In genomic region chr20:33291830-33292355, GRCh38 we compare ENCODE assay signal across 9 cellular contexts. TPM values are rescaled to one million over a fixed set of nuclear protein-coding genes. Genes with fewer than 3 reads are reported as not detected.
DNase-seq lines count a peak whose midpoint lies in the region; ATAC-seq and TF ChIP-seq lines count a peak whose summit lies in the region.
"Had no signal": no experiment of that assay in that cellular context is flagged by ENCODE, and none has a peak within 500 bp of the region (broad histone marks: within the 10 kb centered on the region; RNA-seq: fewer than 3 reads in every experiment).

No MANE protein-coding gene starts in this region.

- no peaks in the 10 kb centered on the region for H3K9me2 ChIP-seq in OCI-LY1 (ENCODE audit: low read depth, low read length)

- CTCF ChIA-PET in AG04450 (lab: Charles Lee) = interaction anchor here (0.9 to 1.2 kb wide), 3 partner anchors 10 to 390 kb away, joined by 3 to 4 read pairs (median 3); no protein-coding TSS in a partner anchor

- no peaks in the 10 kb centered on the region for H4K20me1 ChIP-seq in OCI-LY1 (ENCODE audit: insufficient read depth, low read length)

- H3F3A ChIP-seq in OCI-LY1 (ENCODE audit: insufficient read depth, low read length) = no peaks in the 10 kb centered on the region

- H3K27ac ChIP-seq in AG04450 (ENCODE audit: low read depth, low read length) (no peak overlapping the region), OCI-LY1 (ENCODE audit: low read depth, low read length, poor library complexity, severe bottlenecking) (no peak overlapping the region)

- no peak overlapping the region for H3K4me2 ChIP-seq in OCI-LY1 (ENCODE audit: low read length)

- POLR2A ChIA-PET in AG04450 (lab: Yijun Ruan, JAX) = no interaction called here

- ATAC-seq in HG03439 (IDR thresholded peaks at IDR 0.05; ENCODE audit: unreplicated experiment) (no peak), HG03097 (IDR thresholded peaks at IDR 0.05; ENCODE audit: low FRiP score, unreplicated experiment) (no peak)

- H3K4me3 ChIP-seq in AG04450 (ENCODE audit: low read depth, low read length) = no peak overlapping the region
- no peak overlapping the region for H3K4me3 ChIP-seq in OCI-LY1 (ENCODE audit: low read depth, low read length, poor library complexity, severe bottlenecking)
- no peak overlapping the region for H3K4me3 ChIP-seq in foreskin fibroblast (ENCODE audit: low read depth in 1 of 2, low read length in 2 of 2)
- H3K4me3 ChIP-seq: HAP-1 had no signal

- TF ChIP-seq CTCF in AG04450 (IDR thresholded peaks at IDR 0.05; ENCODE audit: low read depth, low read length) (peak; percentile 81), GM13977 (IDR thresholded peaks at IDR 0.05; ENCODE audit: extremely low read depth, insufficient read depth, missing control alignments) (peak; percentile 91), OCI-LY1 (IDR thresholded peaks at IDR 0.05; ENCODE audit: low read length) (peak; percentile 98), foreskin fibroblast (IDR thresholded peaks at IDR 0.05; ENCODE audit: low read depth, low read length) (peak; percentile 93)

- in situ Hi-C loops in GM13977 (cut with MboI; ENCODE audit: low pct_unique_long_range_greater_than_20kb, low sequenced_read_pairs, unreplicated experiment) = no loop called here

- H3K9me3 ChIP-seq in AG04450 (ENCODE audit: control insufficient read depth, insufficient read depth, low read length) (no peaks in the 10 kb centered on the region), OCI-LY1 (ENCODE audit: low read length) (no peaks in the 10 kb centered on the region)
- H3K9me3 ChIP-seq: HAP-1 had no signal

- H3K27me3 ChIP-seq in AG04450 (ENCODE audit: control insufficient read depth, insufficient read depth, low read length) = peaks cover 10% of the 10 kb centered on the region
- H3K27me3 ChIP-seq in OCI-LY1 (ENCODE audit: insufficient read depth, low read length) = 0 out of 2 replicates have a peak, but pooled peaks cover 4% of the 10 kb centered on the region

- no peak overlapping the region for H2AFZ ChIP-seq in OCI-LY1 (ENCODE audit: low read length)

- H3K36me3 ChIP-seq in OCI-LY1 (ENCODE audit: insufficient read depth, low read length) = no peaks in the 10 kb centered on the region
- H3K36me3 ChIP-seq: HAP-1 had no signal

- no peaks in the 10 kb centered on the region for H3K4me1 ChIP-seq in OCI-LY1 (ENCODE audit: insufficient read depth, low read length, severe bottlenecking)
- H3K4me1 ChIP-seq: HAP-1 had no signal

- no peak for DNase-seq in AG04450 (ENCODE audit: low read depth, low spot score)
- peak; percentile 76 for DNase-seq in GM13977 (ENCODE audit: low spot score)
- DNase-seq in activated T-helper 1 cell treated with Interleukin-2 at 50 U/mL for 16 hours (ENCODE audit: low read depth) = peak; percentile 50
- peak in 1 of 2 donors; percentile 21 for DNase-seq in foreskin fibroblast
- DNase-seq in putamen (ENCODE audit: low spot score) = peak; percentile 24

- no peak overlapping the region for H3K9ac ChIP-seq in OCI-LY1 (ENCODE audit: low read length)

- no peaks in the 10 kb centered on the region for H3K79me2 ChIP-seq in OCI-LY1 (ENCODE audit: insufficient read depth, low read length)

RNA-seq across cellular contexts. Expression of gene BPIFB1, which starts 8.9 kb away (rescaled TPM):
- polyA plus RNA-seq in AG04450 (2011; rRNA removed) = not detected in 2 replicates
- not detected in 2 replicates for polyA minus RNA-seq in AG04450 (2011; rRNA and poly(A)+ RNA removed)

RNA-seq across cellular contexts. Expression of gene BPIFA1, which starts 56.1 kb away (rescaled TPM):
- polyA plus RNA-seq in AG04450 (2011; rRNA removed) = not detected in 2 replicates
- polyA minus RNA-seq in AG04450 (2011; rRNA and poly(A)+ RNA removed) = not detected in 2 replicates
